33 cellular contexts compared by ENCODE assay signal in the genomic region with DNA sequence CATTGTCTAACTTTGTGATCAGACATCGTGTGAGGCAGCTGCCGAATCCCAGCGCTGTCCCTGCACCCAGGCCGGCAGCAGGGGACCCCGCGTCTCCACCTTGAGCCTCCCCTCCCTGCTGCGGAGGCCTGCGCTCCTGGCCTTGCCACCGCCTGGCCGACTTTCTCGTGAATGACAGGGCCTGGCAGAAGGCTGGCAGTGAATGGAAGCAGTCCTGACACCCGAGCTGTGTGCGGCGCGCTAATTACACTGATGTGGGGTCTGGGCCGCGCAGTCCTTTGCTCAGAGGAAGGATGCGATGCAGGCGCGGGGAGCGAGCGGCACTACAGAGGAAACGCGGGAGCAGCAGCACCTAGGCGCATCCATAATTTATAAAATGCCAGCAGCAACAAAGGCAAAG. TPM values are rescaled to one million over a fixed set of nuclear protein-coding genes. Genes with fewer than 3 reads are reported as not detected.
"Had no signal": no experiment of that assay in that cellular context is flagged by ENCODE, and none has a peak within 500 bp of the region (broad histone marks: within the 10 kb centered on the region; RNA-seq: fewer than 3 reads in every experiment).

No MANE protein-coding gene starts in this region.

- H3K4me1 Mint-ChIP-seq: activated CD4-positive, alpha-beta T cell treated with anti-CD3 and anti-CD28 coated beads, Interleukin-2, amount 10 ng/mL, durations not matched to agents 7 days and 5 days; activated naive CD8-positive, alpha-beta T cell treated with anti-CD3 and anti-CD28 coated beads, Interleukin-2, amount 50 U/mL, for 24 hours; central memory CD8-positive, alpha-beta T cell had no signal

- H3K9me3 Mint-ChIP-seq: activated CD4-positive, alpha-beta T cell treated with anti-CD3 and anti-CD28 coated beads, Interleukin-2, amount 10 ng/mL, durations not matched to agents 7 days and 5 days; activated T-cell treated with anti-CD3 and anti-CD28 coated beads, Interleukin-2, amount 50 U/mL, for 4 hours; activated T-helper 1 cell treated with anti-CD3 and anti-CD28 coated beads, Interleukin-12 subunit alpha, Interleukin-12 subunit beta, Interleukin-2, Interleukin-4 antibody, amounts not matched to agents 30 ng/mL and 10 ng/mL and 1 ng/mL, durations not matched to agents 14 hours and 24 hours and 36 hours; central memory CD8-positive, alpha-beta T cell had no signal

- H3K27ac ChIP-seq: brain microvascular endothelial cell, PC-9, RWPE1, SK-N-MC, WERI-Rb-1 had no signal

- H3K4me3 Mint-ChIP-seq: activated CD4-positive, alpha-beta T cell treated with anti-CD3 and anti-CD28 coated beads, Interleukin-2, amount 10 ng/mL, durations not matched to agents 7 days and 5 days; activated CD8-positive, alpha-beta T cell treated with anti-CD3 and anti-CD28 coated beads, Interleukin-2, amount 10 ng/mL, durations not matched to agents 7 days and 5 days; activated naive CD4-positive, alpha-beta T cell treated with anti-CD3 and anti-CD28 coated beads for 36 hours; activated naive CD8-positive, alpha-beta T cell treated with anti-CD3 and anti-CD28 coated beads, Interleukin-2, amount 50 U/mL, for 24 hours; activated T-cell treated with anti-CD3 and anti-CD28 coated beads, Interleukin-2, amount 50 U/mL, for 4 hours; activated T-helper 1 cell treated with anti-CD3 and anti-CD28 coated beads, Interleukin-12 subunit alpha, Interleukin-12 subunit beta, Interleukin-2, Interleukin-4 antibody, amounts not matched to agents 30 ng/mL and 10 ng/mL and 1 ng/mL, durations not matched to agents 14 hours and 24 hours and 36 hours; central memory CD8-positive, alpha-beta T cell had no signal

- H3K36me3 ChIP-seq: brain microvascular endothelial cell, WERI-Rb-1 had no signal

- ATAC-seq: activated CD8-positive, alpha-beta T cell treated with anti-CD3 and anti-CD28 coated beads, Interleukin-2, amount 10 ng/mL, durations not matched to agents 7 days and 5 days; activated naive CD4-positive, alpha-beta T cell treated with anti-CD3 and anti-CD28 coated beads, Interleukin-2, amount 50 U/mL, for 72 hours; activated naive CD8-positive, alpha-beta T cell treated with anti-CD3 and anti-CD28 coated beads, Interleukin-2, amount 50 U/mL, for 24 hours; activated T-cell treated with anti-CD3 and anti-CD28 coated beads, Interleukin-2, amount 50 U/mL, for 4 hours had no signal

- H3K4me3 ChIP-seq: PC-9, SK-N-MC had no signal

- DNase-seq: activated CD4-positive, alpha-beta T cell treated with anti-CD3 and anti-CD28 coated beads, Interleukin-2, amount 10 ng/mL, durations not matched to agents 7 days and 5 days; activated CD4-positive, alpha-beta T cell treated with anti-CD3 and anti-CD28 coated beads, Interleukin-2, amount 50 U/mL, for 48 hours; activated CD8-positive, alpha-beta T cell treated with anti-CD3 and anti-CD28 coated beads, Interleukin-2, amount 10 ng/mL, durations not matched to agents 7 days and 5 days; activated gamma-delta T cell treated with Interleukin-2 at 50 U/mL for 16 hours; activated naive CD4-positive, alpha-beta T cell treated with anti-CD3 and anti-CD28 coated beads for 36 hours; activated naive CD8-positive, alpha-beta T cell treated with anti-CD3 and anti-CD28 coated beads, Interleukin-2, amount 50 U/mL, for 24 hours; activated T-cell treated with anti-CD3 and anti-CD28 coated beads, Interleukin-2, amount 50 U/mL, for 4 hours; anterior cingulate cortex; brain microvascular endothelial cell; Karpas-422; KBM-7; NCI-H1048; NCI-H1105 treated with DMSO at 0.1 percent for 48 hours; NCI-H1436; NCI-H1694; NCI-H1930; NCI-H2081 treated with DMSO at 0.1 percent for 48 hours; NCI-H2171 treated with DMSO at 0.1 percent for 48 hours; NCI-H345; NCI-H524 treated with DMSO at 0.1 percent for 48 hours; PC-9; Right ventricle myocardium superior; T1000; WERI-Rb-1 had no signal

- H3K27ac Mint-ChIP-seq: activated CD4-positive, alpha-beta T cell treated with anti-CD3 and anti-CD28 coated beads, Interleukin-2, amount 10 ng/mL, durations not matched to agents 7 days and 5 days; activated CD8-positive, alpha-beta T cell treated with anti-CD3 and anti-CD28 coated beads, Interleukin-2, amount 10 ng/mL, durations not matched to agents 7 days and 5 days; activated naive CD4-positive, alpha-beta T cell treated with anti-CD3 and anti-CD28 coated beads for 36 hours; activated naive CD4-positive, alpha-beta T cell treated with anti-CD3 and anti-CD28 coated beads, Interleukin-2, amount 50 U/mL, for 72 hours; activated naive CD8-positive, alpha-beta T cell treated with anti-CD3 and anti-CD28 coated beads, Interleukin-2, amount 50 U/mL, for 24 hours; activated T-helper 1 cell treated with anti-CD3 and anti-CD28 coated beads, Interleukin-12 subunit alpha, Interleukin-12 subunit beta, Interleukin-2, Interleukin-4 antibody, amounts not matched to agents 30 ng/mL and 10 ng/mL and 1 ng/mL, durations not matched to agents 14 hours and 24 hours and 36 hours had no signal

RNA-seq across cellular contexts. Expression of gene POU4F3, which starts 40.3 kb away (rescaled TPM):
- total RNA-seq: activated naive CD4-positive, alpha-beta T cell treated with anti-CD3 and anti-CD28 coated beads for 36 hours; activated naive CD4-positive, alpha-beta T cell treated with anti-CD3 and anti-CD28 coated beads, Interleukin-2, amount 50 U/mL, for 72 hours; activated T-helper 1 cell treated with anti-CD3 and anti-CD28 coated beads, Interleukin-12 subunit alpha, Interleukin-12 subunit beta, Interleukin-2, Interleukin-4 antibody, amounts not matched to agents 30 ng/mL and 10 ng/mL and 1 ng/mL, durations not matched to agents 14 hours and 24 hours and 36 hours; chondrocyte; NCI-H460; OCI-LY7; PC-9; Right ventricle myocardium superior; T-helper 1 cell treated with Interleukin-12 subunit alpha and Interleukin-12 subunit beta and Interleukin-4 antibody, amounts not matched to agents 30 ng/mL and 1 ng/mL, for 36 hours had no signal
